ENCODE assay signal across 8 cellular contexts in genomic region chr7:151083824-151084160, GRCh38. TPM values are rescaled to one million over a fixed set of nuclear protein-coding genes. Genes with fewer than 3 reads are reported as not detected.
A peak's percentile ranks its signal among the peaks of the same experiment; 100 is the strongest.
DNase-seq lines count a peak whose midpoint lies in the region; ATAC-seq, FAIRE-seq and TF ChIP-seq lines count a peak whose summit lies in the region.

No MANE protein-coding gene starts in this region.

- TF ChIP-seq CTCF in keratinocyte (optimal IDR thresholded peaks at IDR 0.05 in 1 of 3, IDR thresholded peaks at IDR 0.05 in 1 of 3, conservative IDR thresholded peaks at IDR 0.05 in 1 of 3; ENCODE audit: extremely low read depth in 1 of 3, insufficient read depth in 2 of 3, low read length in 3 of 3), result no peak

- H3K36me3 ChIP-seq in keratinocyte (ENCODE audit: control insufficient read depth in 2 of 2, extremely low read depth in 1 of 2, insufficient read depth in 2 of 2, low read length in 2 of 2) (peaks cover 2% of the 10 kb centered on the region in 2 experiments), stomach smooth muscle (ENCODE audit: control insufficient read depth in 2 of 2, insufficient read depth in 2 of 2, low read length in 2 of 2) (no peaks in the 10 kb centered on the region)

- peaks cover 4% of the 10 kb centered on the region for H3K36me3 Mint-ChIP-seq in T-helper 2 cell treated with Interferon-gamma antibody and Interleukin-4, amounts not matched to agents 5 μg/mL and 100 μg/mL, for 36 hours (ENCODE audit: low read depth)
- peaks cover 9% of the 10 kb centered on the region for H3K36me3 Mint-ChIP-seq in activated naive CD8-positive, alpha-beta T cell treated with anti-CD3 and anti-CD28 coated beads, Interleukin-2, amount 10 ng/mL, durations not matched to agents 7 days and 5 days

- peak overlapping the region; percentile 74 for H3K4me3 Mint-ChIP-seq in T-helper 2 cell treated with Interferon-gamma antibody and Interleukin-4, amounts not matched to agents 5 μg/mL and 100 μg/mL, for 36 hours
- H3K4me3 Mint-ChIP-seq in activated naive CD8-positive, alpha-beta T cell treated with anti-CD3 and anti-CD28 coated beads, Interleukin-2, amount 10 ng/mL, durations not matched to agents 7 days and 5 days, result peak overlapping the region; percentile 71

- H3K9me3 ChIP-seq in keratinocyte (ENCODE audit: control insufficient read depth, low read depth, low read length) (no peaks in the 10 kb centered on the region), stomach smooth muscle (ENCODE audit: control insufficient read depth in 2 of 2, low read length in 2 of 2) (no peaks in the 10 kb centered on the region)

- no peak for FAIRE-seq in keratinocyte (lab: Jason Lieb, UNC)

- no peaks in the 10 kb centered on the region for H3K9me3 Mint-ChIP-seq in T-helper 2 cell treated with Interferon-gamma antibody and Interleukin-4, amounts not matched to agents 5 μg/mL and 100 μg/mL, for 36 hours
- H3K9me3 Mint-ChIP-seq in activated naive CD8-positive, alpha-beta T cell treated with anti-CD3 and anti-CD28 coated beads, Interleukin-2, amount 10 ng/mL, durations not matched to agents 7 days and 5 days, result no peaks in the 10 kb centered on the region

- H3K4me3 ChIP-seq in keratinocyte (ENCODE audit: control insufficient read depth in 2 of 3, extremely low read depth in 1 of 3, insufficient read depth in 2 of 3, low read depth in 1 of 3, low read length in 3 of 3), result peak overlapping the region; percentile 68 to 82 (median 79)
- peak overlapping the region; percentile 72 to 87 for H3K4me3 ChIP-seq in stomach smooth muscle (ENCODE audit: low read length in 2 of 2)

- H3K27me3 ChIP-seq in keratinocyte (ENCODE audit: control insufficient read depth, extremely low read depth, insufficient read depth, low read length) (no peaks in the 10 kb centered on the region), stomach smooth muscle (ENCODE audit: control insufficient read depth in 1 of 2, insufficient read depth in 2 of 2, low read length in 2 of 2) (no peaks in the 10 kb centered on the region)

- dilution Hi-C loops in keratinocyte (cut with MboI; ENCODE audit: extremely low pct_ligation_motif_present, low sequenced_read_pairs), result no loop called here

- H4K20me1 ChIP-seq in keratinocyte (ENCODE audit: control insufficient read depth, extremely low read depth, insufficient read depth, low read length), result no peaks in the 10 kb centered on the region

- no peak for ATAC-seq in activated naive CD8-positive, alpha-beta T cell treated with anti-CD3 and anti-CD28 coated beads, Interleukin-2, amount 10 ng/mL, durations not matched to agents 7 days and 5 days (ENCODE audit: low read depth)
- no peak for ATAC-seq in HG03460 (IDR thresholded peaks at IDR 0.05; ENCODE audit: unreplicated experiment)

- POLR2A ChIA-PET in activated naive CD8-positive, alpha-beta T cell treated with anti-CD3 and anti-CD28 coated beads, Interleukin-2, amount 10 ng/mL, durations not matched to agents 7 days and 5 days (lab: Charles Lee), result interaction anchor here (0.9 to 3.9 kb wide), 4 partner anchors 24 to 72 kb away, joined by 3 to 32 read pairs (median 7); partner anchors contain the start of genes ABCB8, CDK5 and SLC4A2

- H3K9me1 ChIP-seq in keratinocyte (ENCODE audit: control insufficient read depth, extremely low read depth, insufficient read depth, low read length), result no peaks in the 10 kb centered on the region

- H3K27ac Mint-ChIP-seq in T-helper 2 cell treated with Interferon-gamma antibody and Interleukin-4, amounts not matched to agents 5 μg/mL and 100 μg/mL, for 36 hours, result peak overlapping the region; percentile 52
- peak overlapping the region; percentile 16 for H3K27ac Mint-ChIP-seq in activated naive CD8-positive, alpha-beta T cell treated with anti-CD3 and anti-CD28 coated beads, Interleukin-2, amount 10 ng/mL, durations not matched to agents 7 days and 5 days

- H3K4me1 Mint-ChIP-seq in T-helper 2 cell treated with Interferon-gamma antibody and Interleukin-4, amounts not matched to agents 5 μg/mL and 100 μg/mL, for 36 hours (ENCODE audit: low read depth), result peaks cover 36% of the 10 kb centered on the region
- peaks cover 29% of the 10 kb centered on the region for H3K4me1 Mint-ChIP-seq in activated naive CD8-positive, alpha-beta T cell treated with anti-CD3 and anti-CD28 coated beads, Interleukin-2, amount 10 ng/mL, durations not matched to agents 7 days and 5 days

- H3K4me2 ChIP-seq in keratinocyte (ENCODE audit: control insufficient read depth, extremely low read depth, insufficient read depth, low read depth, low read length), result peak overlapping the region; percentile 70

- H3K9ac ChIP-seq in keratinocyte (ENCODE audit: control insufficient read depth, extremely low read depth, insufficient read depth, low read length) (peak overlapping the region; percentile 18), stomach smooth muscle (ENCODE audit: low read length in 2 of 2) (peak overlapping the region in 1 of 2 donors; percentile 81)

- H3K27me3 Mint-ChIP-seq in T-helper 2 cell treated with Interferon-gamma antibody and Interleukin-4, amounts not matched to agents 5 μg/mL and 100 μg/mL, for 36 hours (ENCODE audit: low read depth), result peaks cover 7% of the 10 kb centered on the region
- H3K27me3 Mint-ChIP-seq in activated naive CD8-positive, alpha-beta T cell treated with anti-CD3 and anti-CD28 coated beads, Interleukin-2, amount 10 ng/mL, durations not matched to agents 7 days and 5 days, result peaks cover 19% of the 10 kb centered on the region

- peak overlapping the region; percentile 73 for H2AFZ ChIP-seq in keratinocyte (ENCODE audit: control insufficient read depth, low read length)

- H3K4me1 ChIP-seq in keratinocyte (ENCODE audit: control insufficient read depth, extremely low read depth, insufficient read depth, low read length) (peaks cover 37% of the 10 kb centered on the region), stomach smooth muscle (ENCODE audit: control insufficient read depth, insufficient read depth, low read length) (peaks cover 63% of the 10 kb centered on the region)

- no peak for DNase-seq in T-helper 2 cell treated with Interferon-gamma antibody and Interleukin-4, amounts not matched to agents 5 μg/mL and 100 μg/mL, for 36 hours (ENCODE audit: low spot score)
- no peak for DNase-seq in T-helper 2 cell
- DNase-seq in activated naive CD8-positive, alpha-beta T cell treated with anti-CD3 and anti-CD28 coated beads, Interleukin-2, amount 10 ng/mL, durations not matched to agents 7 days and 5 days, result no peak
- DNase-seq in keratinocyte (ENCODE audit: low read depth, low spot score), result no peak
- no peak for DNase-seq in cortex of kidney (lab: John Stamatoyannopoulos, UW)
- DNase-seq in putamen (ENCODE audit: low spot score), result no peak

- H3K27ac ChIP-seq in keratinocyte (ENCODE audit: control insufficient read depth, insufficient read depth, low read length), result no peak overlapping the region
- H3K27ac ChIP-seq in stomach smooth muscle (ENCODE audit: low read length), result peak overlapping the region; percentile 95

- H3K79me2 ChIP-seq in keratinocyte (ENCODE audit: control insufficient read depth, insufficient read depth, low read length), result peaks cover 47% of the 10 kb centered on the region

RNA-seq across cellular contexts. Expression of gene TMUB1, which starts 0.5 kb away (rescaled TPM):
- total RNA-seq in activated naive CD8-positive, alpha-beta T cell treated with anti-CD3 and anti-CD28 coated beads, Interleukin-2, amount 10 ng/mL, durations not matched to agents 7 days and 5 days, result 10 to 100 TPM; 75.7 to 78.3 TPM
- polyA plus RNA-seq in keratinocyte, result 12.2 to 22.3 TPM (median 14.6 TPM) in 3 replicates
- 1.4 TPM for polyA plus RNA-seq in keratinocyte (2011; ENCODE audit: low read depth)
- 15.8 and 29.4 TPM in 2 replicates for polyA plus RNA-seq in keratinocyte (2011; cell fraction: cytosol; rRNA removed)
- polyA plus RNA-seq in keratinocyte (2011; cell fraction: nucleus; rRNA removed), result 17.7 and 28.5 TPM in 2 replicates
- polyA plus RNA-seq in keratinocyte (2012; ENCODE audit: low replicate concordance), result 19.0 and 37.5 TPM in 2 replicates
- 5.0 to 12.6 TPM (median 5.1 TPM) in 3 replicates for polyA minus RNA-seq in keratinocyte
- 39.3 TPM for polyA minus RNA-seq in keratinocyte (2011; cell fraction: cytosol; rRNA and poly(A)+ RNA removed)
- polyA minus RNA-seq in keratinocyte (2011; cell fraction: nucleus; rRNA and poly(A)+ RNA removed), result 3.8 and 5.9 TPM in 2 replicates

RNA-seq across cellular contexts. Expression of gene AGAP3, which starts 2.5 kb away (rescaled TPM):
- 10 to 100 TPM; 31.7 to 32.7 TPM for total RNA-seq in activated naive CD8-positive, alpha-beta T cell treated with anti-CD3 and anti-CD28 coated beads, Interleukin-2, amount 10 ng/mL, durations not matched to agents 7 days and 5 days
- polyA plus RNA-seq in keratinocyte, result 64.3 to 96.7 TPM (median 83.2 TPM) in 3 replicates
- polyA plus RNA-seq in keratinocyte (2011; ENCODE audit: low read depth), result 29.0 TPM
- polyA plus RNA-seq in keratinocyte (2011; cell fraction: cytosol; rRNA removed), result 63.3 and 125 TPM in 2 replicates
- polyA plus RNA-seq in keratinocyte (2011; cell fraction: nucleus; rRNA removed), result 199 and 238 TPM in 2 replicates
- polyA plus RNA-seq in keratinocyte (2012; ENCODE audit: low replicate concordance), result 75.3 and 106 TPM in 2 replicates
- 88.1 to 181 TPM (median 91.1 TPM) in 3 replicates for polyA minus RNA-seq in keratinocyte
- 125 TPM for polyA minus RNA-seq in keratinocyte (2011; cell fraction: cytosol; rRNA and poly(A)+ RNA removed)
- polyA minus RNA-seq in keratinocyte (2011; cell fraction: nucleus; rRNA and poly(A)+ RNA removed), result 99.9 and 122 TPM in 2 replicates

RNA-seq across cellular contexts. Expression of gene FASTK, which starts 3.2 kb away (rescaled TPM):
- 100 to 1,000 TPM in 1 of 2 experiments, 10 to 100 TPM in 1; 96.5 to 100 TPM for total RNA-seq in activated naive CD8-positive, alpha-beta T cell treated with anti-CD3 and anti-CD28 coated beads, Interleukin-2, amount 10 ng/mL, durations not matched to agents 7 days and 5 days
- 27.2 to 39.3 TPM (median 31.4 TPM) in 3 replicates for polyA plus RNA-seq in keratinocyte
- polyA plus RNA-seq in keratinocyte (2011; ENCODE audit: low read depth), result 4.9 TPM
- polyA plus RNA-seq in keratinocyte (2011; cell fraction: cytosol; rRNA removed), result 24.1 and 41.9 TPM in 2 replicates
- polyA plus RNA-seq in keratinocyte (2011; cell fraction: nucleus; rRNA removed), result 79.8 and 106 TPM in 2 replicates
- 38.7 and 40.3 TPM in 2 replicates for polyA plus RNA-seq in keratinocyte (2012; ENCODE audit: low replicate concordance)
- 24.6 to 70.6 TPM (median 30.1 TPM) in 3 replicates for polyA minus RNA-seq in keratinocyte
- polyA minus RNA-seq in keratinocyte (2011; cell fraction: cytosol; rRNA and poly(A)+ RNA removed), result 36.4 TPM
- polyA minus RNA-seq in keratinocyte (2011; cell fraction: nucleus; rRNA and poly(A)+ RNA removed), result 25.5 and 28.4 TPM in 2 replicates

RNA-seq across cellular contexts. Expression of gene SLC4A2, which starts 24.4 kb away (rescaled TPM):
- total RNA-seq in activated naive CD8-positive, alpha-beta T cell treated with anti-CD3 and anti-CD28 coated beads, Interleukin-2, amount 10 ng/mL, durations not matched to agents 7 days and 5 days, result 10 to 100 TPM; 86.8 to 89.9 TPM
- polyA plus RNA-seq in keratinocyte, result 33.8 to 49.5 TPM (median 45.7 TPM) in 3 replicates
- 6.7 TPM for polyA plus RNA-seq in keratinocyte (2011; ENCODE audit: low read depth)
- polyA plus RNA-seq in keratinocyte (2011; cell fraction: cytosol; rRNA removed), result 15.6 and 34.0 TPM in 2 replicates
- 105 and 130 TPM in 2 replicates for polyA plus RNA-seq in keratinocyte (2011; cell fraction: nucleus; rRNA removed)
- polyA plus RNA-seq in keratinocyte (2012; ENCODE audit: low replicate concordance), result 37.6 and 80.4 TPM in 2 replicates
- polyA minus RNA-seq in keratinocyte, result 32.3 to 150 TPM (median 64.9 TPM) in 3 replicates
- 40.5 TPM for polyA minus RNA-seq in keratinocyte (2011; cell fraction: cytosol; rRNA and poly(A)+ RNA removed)
- 56.5 and 72.0 TPM in 2 replicates for polyA minus RNA-seq in keratinocyte (2011; cell fraction: nucleus; rRNA and poly(A)+ RNA removed)

RNA-seq across cellular contexts. Expression of gene CDK5, which starts 26.1 kb away (rescaled TPM):
- 10 to 100 TPM; 15.3 to 15.9 TPM for total RNA-seq in activated naive CD8-positive, alpha-beta T cell treated with anti-CD3 and anti-CD28 coated beads, Interleukin-2, amount 10 ng/mL, durations not matched to agents 7 days and 5 days
- 19.3 to 26.3 TPM (median 22.8 TPM) in 3 replicates for polyA plus RNA-seq in keratinocyte
- polyA plus RNA-seq in keratinocyte (2011; ENCODE audit: low read depth), result 3.8 TPM
- polyA plus RNA-seq in keratinocyte (2011; cell fraction: cytosol; rRNA removed), result 20.2 and 28.1 TPM in 2 replicates
- 13.9 and 16.9 TPM in 2 replicates for polyA plus RNA-seq in keratinocyte (2011; cell fraction: nucleus; rRNA removed)
- polyA plus RNA-seq in keratinocyte (2012; ENCODE audit: low replicate concordance), result 11.2 and 16.9 TPM in 2 replicates
- 16.2 to 31.8 TPM (median 29.6 TPM) in 3 replicates for polyA minus RNA-seq in keratinocyte
- 15.9 TPM for polyA minus RNA-seq in keratinocyte (2011; cell fraction: cytosol; rRNA and poly(A)+ RNA removed)
- polyA minus RNA-seq in keratinocyte (2011; cell fraction: nucleus; rRNA and poly(A)+ RNA removed), result 6.0 and 14.3 TPM in 2 replicates
